21 cellular contexts compared by ENCODE assay signal in the genomic region with DNA sequence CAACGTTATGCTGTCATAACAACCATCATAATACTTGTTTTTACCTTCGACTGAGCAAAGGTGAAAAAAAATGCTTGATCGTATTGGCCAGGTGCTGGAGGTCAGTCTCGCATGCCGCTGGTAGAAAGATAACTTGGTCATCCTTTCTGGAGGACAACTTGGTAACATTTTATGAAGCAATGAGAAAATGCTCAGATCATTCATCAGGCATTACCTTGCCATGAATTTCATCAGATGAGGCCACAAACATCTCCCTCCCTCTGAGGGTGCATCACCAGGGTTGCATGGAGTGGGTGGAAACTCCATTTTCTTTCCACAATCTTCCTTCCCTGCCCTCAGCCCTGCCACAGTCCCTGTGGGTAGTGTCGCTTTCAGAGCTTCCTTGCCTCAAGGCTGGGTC.
"Had no signal": no experiment of that assay in that cellular context is flagged by ENCODE, and none has a peak within 500 bp of the region (broad histone marks: within the 10 kb centered on the region; RNA-seq: fewer than 3 reads in every experiment).

No MANE protein-coding gene starts in this region.

- H3K9me3 ChIP-seq: heart left ventricle, psoas muscle, testis, tibial nerve had no signal

- DNase-seq: dermis blood vessel endothelial cell; erythroblast; foreskin melanocyte; heart left ventricle; hippocampal formation; kidney glomerular epithelial cell; mesendoderm; naive B cell; psoas muscle; retina; spleen; stimulated activated CD4-positive, alpha-beta T cell treated with anti-CD3 and anti-CD28 coated beads, Interleukin-15, amount 100 ng/mL, for 24 hours; stimulated activated CD4-positive, alpha-beta T cell treated with anti-CD3 and anti-CD28 coated beads, Interleukin-1b, Interleukin-23, amount 100 ng/mL, for 48 hours; stimulated activated CD4-positive, alpha-beta T cell treated with anti-CD3 and anti-CD28 coated beads, Interleukin-4, amount 100 ng/mL, for 24 hours; testis had no signal

- H3K36me3 ChIP-seq: heart left ventricle, spleen, tibial nerve had no signal

- H3K4me1 Mint-ChIP-seq: naive B cell; stimulated activated memory B cell treated with anti-CD40 and anti-IgM and Interleukin-4, amounts not matched to agents 10 μg/mL and 1 μg/mL and 100 μg/mL, for 72 hours had no signal

- H3K36me3 Mint-ChIP-seq: naive B cell; stimulated activated memory B cell treated with anti-CD40 and anti-IgM and Interleukin-4, amounts not matched to agents 10 μg/mL and 1 μg/mL and 100 μg/mL, for 72 hours had no signal

- H3K27me3 ChIP-seq: heart left ventricle, testis, tibial nerve had no signal

- H3K27me3 Mint-ChIP-seq: stimulated activated naive CD8-positive, alpha-beta T cell treated with anti-CD3 and anti-CD28 coated beads, Interleukin-15, Interleukin-2, amounts not matched to agents 100 ng/mL and 50 ng/mL, for 24 hours had no signal

- ATAC-seq: heart left ventricle; psoas muscle; sciatic nerve; stimulated activated memory B cell treated with anti-CD40 and anti-IgM and Interleukin-4, amounts not matched to agents 10 μg/mL and 1 μg/mL and 100 μg/mL, for 72 hours had no signal

- H3K4me3 ChIP-seq: heart left ventricle, psoas muscle, spleen, testis, tibial nerve had no signal

- H3K27ac ChIP-seq: heart left ventricle, parathyroid adenoma, psoas muscle, spleen, testis, tibial nerve had no signal

- H3K4me3 Mint-ChIP-seq: naive B cell; nephron; stimulated activated memory B cell treated with anti-CD40 and anti-IgM and Interleukin-4, amounts not matched to agents 10 μg/mL and 1 μg/mL and 100 μg/mL, for 72 hours; stimulated activated naive CD8-positive, alpha-beta T cell treated with anti-CD3 and anti-CD28 coated beads, Interleukin-15, Interleukin-2, amounts not matched to agents 100 ng/mL and 50 ng/mL, for 24 hours had no signal

- H3K4me1 ChIP-seq: parathyroid adenoma, psoas muscle, spleen, tibial nerve had no signal

- H3K9me3 Mint-ChIP-seq: stimulated activated memory B cell treated with anti-CD40 and anti-IgM and Interleukin-4, amounts not matched to agents 10 μg/mL and 1 μg/mL and 100 μg/mL, for 72 hours; stimulated activated naive CD8-positive, alpha-beta T cell treated with anti-CD3 and anti-CD28 coated beads, Interleukin-15, Interleukin-2, amounts not matched to agents 100 ng/mL and 50 ng/mL, for 24 hours had no signal

- H3K79me2 ChIP-seq: parathyroid adenoma had no signal

- H3K27ac Mint-ChIP-seq: naive B cell; nephron; stimulated activated memory B cell treated with anti-CD40 and anti-IgM and Interleukin-4, amounts not matched to agents 10 μg/mL and 1 μg/mL and 100 μg/mL, for 72 hours; stimulated activated naive CD8-positive, alpha-beta T cell treated with anti-CD3 and anti-CD28 coated beads, Interleukin-15, Interleukin-2, amounts not matched to agents 100 ng/mL and 50 ng/mL, for 24 hours had no signal

- H3K9ac ChIP-seq: parathyroid adenoma had no signal

- H2AFZ ChIP-seq: parathyroid adenoma had no signal
